Comparison of ENCODE assay signal across 8 cellular contexts in the genomic region with DNA sequence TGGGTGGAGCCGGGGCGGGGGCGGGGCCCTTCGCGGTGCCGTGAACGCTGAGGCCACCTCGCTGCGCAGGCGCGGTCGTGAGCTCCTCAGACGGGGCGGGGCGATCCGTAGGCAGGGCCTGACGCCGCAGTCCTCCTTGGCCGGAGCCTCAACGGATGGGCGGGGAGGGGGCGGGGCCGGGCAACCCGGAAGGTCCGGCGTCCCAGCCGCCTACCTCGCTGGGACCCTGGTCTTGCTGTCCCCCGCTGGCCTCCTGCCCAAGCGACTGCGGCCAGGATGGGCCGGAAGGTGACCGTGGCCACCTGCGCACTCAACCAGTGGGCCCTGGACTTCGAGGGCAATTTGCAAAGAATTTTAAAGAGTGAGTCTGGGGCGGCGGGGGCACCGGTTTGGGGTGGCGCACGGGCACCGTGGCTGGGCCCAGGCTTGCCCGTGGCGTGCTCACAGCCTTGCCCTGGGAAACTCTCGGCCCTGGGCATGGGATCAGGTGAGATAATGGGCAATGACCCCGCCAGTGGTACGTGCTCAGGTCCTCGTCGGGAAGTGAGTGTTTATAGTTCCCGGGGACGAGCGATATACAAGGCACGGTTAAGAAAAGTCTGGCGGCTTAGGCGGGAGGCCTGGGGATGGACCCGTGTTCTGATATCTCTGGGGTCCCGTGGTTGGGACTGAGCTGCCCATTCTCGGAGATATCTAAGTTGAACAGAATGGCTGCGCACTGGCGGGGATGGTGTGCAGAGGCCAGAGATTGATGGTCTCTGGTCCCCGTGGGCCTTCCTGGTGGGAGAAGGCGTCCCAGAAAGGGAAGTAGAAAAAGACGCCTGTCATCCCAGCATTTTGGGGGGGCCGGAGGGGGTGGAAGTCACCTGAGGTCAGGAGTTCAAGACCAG. TPM values are rescaled to one million over a fixed set of nuclear protein-coding genes. Genes with fewer than 3 reads are reported as not detected.
A peak's percentile ranks its signal among the peaks of the same experiment; 100 is the strongest.
DNase-seq lines count a peak whose midpoint lies in the region; ATAC-seq and TF ChIP-seq lines count a peak whose summit lies in the region.

A gene (plus strand): TSS at position 183 of the 890 bp plus-strand sequence. CDS start 94 bp downstream, at position 277.

- peak; percentile 100 for DNase-seq in AG20443 (ENCODE audit: low spot score)
- DNase-seq in GM19240 (ENCODE audit: insufficient read length, low spot score) = peak; percentile 96
- peak; percentile 96 for DNase-seq in NCI-H774 (lab: John Stamatoyannopoulos, UW)
- peak; percentile 92 to 93 for DNase-seq in activated CD4-positive, alpha-beta T cell treated with anti-CD3 and anti-CD28 coated beads, Interleukin-2, amount 50 U/mL, for 4 hours
- DNase-seq in dermis blood vessel endothelial cell = peak; percentile 97
- DNase-seq in stimulated activated CD4-positive, alpha-beta T cell treated with anti-CD3 and anti-CD28 coated beads, Interleukin-4, amount 100 ng/mL, for 1 hour = peak; percentile 96

- H3K27ac ChIP-seq in liver (ENCODE audit: low read depth in 1 of 2, low read length in 2 of 2) = peak within 1 kb of the TSS; percentile 92 to 96

- no peaks in the 10 kb centered on the region for H3K9me3 ChIP-seq in liver (ENCODE audit: control insufficient read depth in 4 of 4, low read length in 3 of 4)

- no peaks in the 10 kb centered on the region for H3K27me3 ChIP-seq in liver (ENCODE audit: control insufficient read depth in 4 of 4, insufficient read depth in 4 of 4, low read length in 3 of 4)

- H3K36me3 ChIP-seq in liver (ENCODE audit: control insufficient read depth in 4 of 4, insufficient read depth in 3 of 4, low read depth in 1 of 4, low read length in 3 of 4) = peaks cover 0 to 27% (median 18%) of the 10 kb centered on the region in 4 donors

- WGBS in liver = 3% methylated on average over 63 of the region's 63 CpGs

- peak within 1 kb of the TSS; percentile 74 to 84 (median 81) for H3K4me3 ChIP-seq in liver (ENCODE audit: low read depth in 1 of 3, low read length in 3 of 3)

- TF ChIP-seq CTCF in liver (IDR thresholded peaks at IDR 0.05; ENCODE audit: low read depth, low read length, missing input control) = no peak

- peaks cover 10 to 40% (median 22%) of the 10 kb centered on the region in 4 donors for H3K4me1 ChIP-seq in liver (ENCODE audit: control insufficient read depth in 4 of 4, insufficient read depth in 4 of 4, low read length in 3 of 4)

- ATAC-seq in HG03558 (IDR thresholded peaks at IDR 0.05; ENCODE audit: extremely low read depth, unreplicated experiment) = peak; percentile 29

- peak in 1 of 2 donors; percentile 18 for TF ChIP-seq RAD21 in liver (IDR thresholded peaks at IDR 0.05)

- peak within 1 kb of the TSS; percentile 68 to 86 for H3K9ac ChIP-seq in liver (ENCODE audit: low read depth in 1 of 2, low read length in 2 of 2)

TF ChIP-seq in liver, 16 proteins besides CTCF, POLR2A, EP300 and RAD21:
- no peak for TF ChIP-seq NR2F2 (IDR thresholded peaks at IDR 0.05)
- no peak for TF ChIP-seq FOXA1 (IDR thresholded peaks at IDR 0.05)
- TF ChIP-seq SP1 (IDR thresholded peaks at IDR 0.05) = no peak
- TF ChIP-seq TAF1 (conservative IDR thresholded peaks at IDR 0.05) = no peak
- peak in 1 of 2 donors; percentile 47 for TF ChIP-seq GABPA (IDR thresholded peaks at IDR 0.05 in 1 of 2, conservative IDR thresholded peaks at IDR 0.05 in 1 of 2)
- TF ChIP-seq, protein P1, sequence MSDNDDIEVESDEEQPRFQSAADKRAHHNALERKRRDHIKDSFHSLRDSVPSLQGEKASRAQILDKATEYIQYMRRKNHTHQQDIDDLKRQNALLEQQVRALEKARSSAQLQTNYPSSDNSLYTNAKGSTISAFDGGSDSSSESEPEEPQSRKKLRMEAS (IDR thresholded peaks at IDR 0.05) = no peak
- no peak for TF ChIP-seq EGR1 (IDR thresholded peaks at IDR 0.05; ENCODE audit: low read depth in 2 of 2)
- TF ChIP-seq HNF4A (conservative IDR thresholded peaks at IDR 0.05) = peak; percentile 47 to 50
- no peak for TF ChIP-seq JUND (IDR thresholded peaks at IDR 0.05)
- TF ChIP-seq FOXA2 (IDR thresholded peaks at IDR 0.05) = no peak
- TF ChIP-seq RXRA (IDR thresholded peaks at IDR 0.05) = peak; percentile 65 to 78
- TF ChIP-seq, protein P2, sequence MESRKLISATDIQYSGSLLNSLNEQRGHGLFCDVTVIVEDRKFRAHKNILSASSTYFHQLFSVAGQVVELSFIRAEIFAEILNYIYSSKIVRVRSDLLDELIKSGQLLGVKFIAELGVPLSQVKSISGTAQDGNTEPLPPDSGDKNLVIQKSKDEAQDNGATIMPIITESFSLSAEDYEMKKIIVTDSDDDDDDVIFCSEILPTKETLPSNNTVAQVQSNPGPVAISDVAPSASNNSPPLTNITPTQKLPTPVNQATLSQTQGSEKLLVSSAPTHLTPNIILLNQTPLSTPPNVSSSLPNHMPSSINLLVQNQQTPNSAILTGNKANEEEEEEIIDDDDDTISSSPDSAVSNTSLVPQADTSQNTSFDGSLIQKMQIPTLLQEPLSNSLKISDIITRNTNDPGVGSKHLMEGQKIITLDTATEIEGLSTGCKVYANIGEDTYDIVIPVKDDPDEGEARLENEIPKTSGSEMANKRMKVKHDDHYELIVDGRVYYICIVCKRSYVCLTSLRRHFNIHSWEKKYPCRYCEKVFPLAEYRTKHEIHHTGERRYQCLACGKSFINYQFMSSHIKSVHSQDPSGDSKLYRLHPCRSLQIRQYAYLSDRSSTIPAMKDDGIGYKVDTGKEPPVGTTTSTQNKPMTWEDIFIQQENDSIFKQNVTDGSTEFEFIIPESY (IDR thresholded peaks at IDR 0.05) = no peak
- TF ChIP-seq, protein P3, sequence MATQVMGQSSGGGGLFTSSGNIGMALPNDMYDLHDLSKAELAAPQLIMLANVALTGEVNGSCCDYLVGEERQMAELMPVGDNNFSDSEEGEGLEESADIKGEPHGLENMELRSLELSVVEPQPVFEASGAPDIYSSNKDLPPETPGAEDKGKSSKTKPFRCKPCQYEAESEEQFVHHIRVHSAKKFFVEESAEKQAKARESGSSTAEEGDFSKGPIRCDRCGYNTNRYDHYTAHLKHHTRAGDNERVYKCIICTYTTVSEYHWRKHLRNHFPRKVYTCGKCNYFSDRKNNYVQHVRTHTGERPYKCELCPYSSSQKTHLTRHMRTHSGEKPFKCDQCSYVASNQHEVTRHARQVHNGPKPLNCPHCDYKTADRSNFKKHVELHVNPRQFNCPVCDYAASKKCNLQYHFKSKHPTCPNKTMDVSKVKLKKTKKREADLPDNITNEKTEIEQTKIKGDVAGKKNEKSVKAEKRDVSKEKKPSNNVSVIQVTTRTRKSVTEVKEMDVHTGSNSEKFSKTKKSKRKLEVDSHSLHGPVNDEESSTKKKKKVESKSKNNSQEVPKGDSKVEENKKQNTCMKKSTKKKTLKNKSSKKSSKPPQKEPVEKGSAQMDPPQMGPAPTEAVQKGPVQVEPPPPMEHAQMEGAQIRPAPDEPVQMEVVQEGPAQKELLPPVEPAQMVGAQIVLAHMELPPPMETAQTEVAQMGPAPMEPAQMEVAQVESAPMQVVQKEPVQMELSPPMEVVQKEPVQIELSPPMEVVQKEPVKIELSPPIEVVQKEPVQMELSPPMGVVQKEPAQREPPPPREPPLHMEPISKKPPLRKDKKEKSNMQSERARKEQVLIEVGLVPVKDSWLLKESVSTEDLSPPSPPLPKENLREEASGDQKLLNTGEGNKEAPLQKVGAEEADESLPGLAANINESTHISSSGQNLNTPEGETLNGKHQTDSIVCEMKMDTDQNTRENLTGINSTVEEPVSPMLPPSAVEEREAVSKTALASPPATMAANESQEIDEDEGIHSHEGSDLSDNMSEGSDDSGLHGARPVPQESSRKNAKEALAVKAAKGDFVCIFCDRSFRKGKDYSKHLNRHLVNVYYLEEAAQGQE (IDR thresholded peaks at IDR 0.05) = no peak
- TF ChIP-seq HNF4G (IDR thresholded peaks at IDR 0.05) = no peak
- no peak for TF ChIP-seq YY1 (IDR thresholded peaks at IDR 0.05)
- TF ChIP-seq, protein P4, sequence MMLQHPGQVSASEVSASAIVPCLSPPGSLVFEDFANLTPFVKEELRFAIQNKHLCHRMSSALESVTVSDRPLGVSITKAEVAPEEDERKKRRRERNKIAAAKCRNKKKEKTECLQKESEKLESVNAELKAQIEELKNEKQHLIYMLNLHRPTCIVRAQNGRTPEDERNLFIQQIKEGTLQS (IDR thresholded peaks at IDR 0.05) = no peak

RNA-seq across cellular contexts. Expression of the gene that starts here (rescaled TPM):
- total RNA-seq in dermis blood vessel endothelial cell = 92.2 and 128 TPM in 2 replicates
- 10 to 100 TPM; 19.8 to 33.6 TPM for total RNA-seq in liver
- 10 to 100 TPM; 16.6 to 24.6 TPM for polyA plus RNA-seq in liver

Comparison
In these comparisons a context has a peak if more than half of its experiments do, and no peak if none do; other contexts are left out.
1. Peak in every context shown above with its lines: DNase-seq, ATAC-seq, H3K4me3 ChIP-seq and H3K27ac ChIP-seq.